Comparison of ENCODE assay signal across 24 cellular contexts in genomic region chr2:65754219-65754618, GRCh38.
A peak's percentile ranks its signal among the peaks of the same experiment; 100 is the strongest.
DNase-seq lines count a peak whose midpoint lies in the region; ATAC-seq and TF ChIP-seq lines count a peak whose summit lies in the region.
"Had no signal": no experiment of that assay in that cellular context is flagged by ENCODE, and none has a peak within 500 bp of the region (broad histone marks: within the 10 kb centered on the region; RNA-seq: fewer than 3 reads in every experiment).

No MANE protein-coding gene starts in this region.

- no peaks in the 10 kb centered on the region for H3K4me1 ChIP-seq in mammary epithelial cell (ENCODE audit: insufficient read depth, low read length)
- H3K4me1 ChIP-seq: ascending aorta, colonic mucosa, esophagus squamous epithelium, upper lobe of right lung had no signal

- BruUV-seq in mammary epithelial cell (replicated peaks; lab: Mats Ljungman, UMichigan) = no TSS peak

- H3K4me2 ChIP-seq in mammary epithelial cell (ENCODE audit: insufficient read depth, low read depth, low read length) = no peak overlapping the region
- H3K4me2 ChIP-seq: GM23338 had no signal

- no peak for TF ChIP-seq CTCF in mammary epithelial cell (conservative IDR thresholded peaks at IDR 0.05 in 1 of 2, IDR thresholded peaks at IDR 0.05 in 1 of 2; ENCODE audit: extremely low read depth in 1 of 2, insufficient read depth in 1 of 2, low read depth in 1 of 2, low read length in 2 of 2)

- no peak overlapping the region for H3K9ac ChIP-seq in mammary epithelial cell (ENCODE audit: insufficient read depth, low read length)

- no peak overlapping the region for H2AFZ ChIP-seq in mammary epithelial cell (ENCODE audit: low read depth, low read length)
- H2AFZ ChIP-seq: GM23338 had no signal

- H3K27me3 ChIP-seq in mammary epithelial cell (ENCODE audit: insufficient read depth, low read length) = no peaks in the 10 kb centered on the region
- H3K27me3 ChIP-seq: ascending aorta, colonic mucosa, esophagus squamous epithelium, upper lobe of right lung had no signal

- dilution Hi-C loops in mammary epithelial cell (cut with HindIII; ENCODE audit: low sequenced_read_pairs) = no loop called here

- CTCF ChIA-PET in mammary epithelial cell (lab: Charles Lee; ENCODE audit: low non-redundant PET) = no interaction called here

- 18% methylated on average over 1 of the region's 1 CpG for WGBS in mammary epithelial cell (ENCODE audit: low coverage, missing lambda C conversion rate)

- H3K27ac ChIP-seq in mammary epithelial cell (ENCODE audit: insufficient read depth, low read depth, low read length) = no peak overlapping the region
- H3K27ac ChIP-seq: ascending aorta, colonic mucosa, esophagus squamous epithelium, skin epidermis, upper lobe of right lung had no signal

- H3K9me3 ChIP-seq in mammary epithelial cell (replicated peaks; ENCODE audit: insufficient read depth, low read length) = no peaks in the 10 kb centered on the region
- H3K9me3 ChIP-seq: colonic mucosa, upper lobe of right lung had no signal

- H3K79me2 ChIP-seq in mammary epithelial cell (ENCODE audit: insufficient read depth, low read length) = no peaks in the 10 kb centered on the region

- H3K36me3 ChIP-seq in mammary epithelial cell (ENCODE audit: insufficient read depth, low read length) = no peaks in the 10 kb centered on the region
- H3K36me3 ChIP-seq: ascending aorta, colonic mucosa, esophagus squamous epithelium, upper lobe of right lung had no signal

- ATAC-seq in Right ventricle myocardium superior (ENCODE audit: poor library complexity) = peak; percentile 71
- ATAC-seq: activated CD4-positive, CD25-positive, alpha-beta regulatory T cell treated with anti-CD3 and anti-CD28 coated beads, Interleukin-2, amount 50 U/mL, for 24 hours; activated naive CD4-positive, alpha-beta T cell treated with anti-CD3 and anti-CD28 coated beads, Interleukin-2, amount 50 U/mL, for 72 hours; activated T-helper 17 cell treated with anti-CD3 and anti-CD28 coated beads, Interleukin-2, amount 50 U/mL, for 72 hours; GM23338; K562; upper lobe of right lung had no signal

- H3K4me3 ChIP-seq in mammary epithelial cell (replicated peaks in 1 of 3; ENCODE audit: insufficient read depth in 1 of 3, low read depth in 2 of 3, low read length in 3 of 3) = no peak overlapping the region
- H3K4me3 ChIP-seq: ascending aorta, colonic mucosa, esophagus squamous epithelium, GM23338, K562, skin epidermis, upper lobe of right lung had no signal

- intact Hi-C loops in Right ventricle myocardium superior (cut with DNase I) (no loop called here), cardiac septum (cut with DNase I) (no loop called here), mammary epithelial cell (cut with micrococcal nuclease) (no loop called here)

- H4K20me1 ChIP-seq in mammary epithelial cell (ENCODE audit: insufficient read depth, low read length) = no peaks in the 10 kb centered on the region

- in situ Hi-C loops in mammary epithelial cell (cut with MboI; ENCODE audit: low sequenced_read_pairs in 2 of 2) = no loop called here

- DNase-seq in Right ventricle myocardium superior = no peak
- DNase-seq in cardiac septum (ENCODE audit: low spot score) = no peak
- peak; percentile 18 for DNase-seq in mammary epithelial cell
- DNase-seq in foreskin melanocyte = peak; percentile 16
- DNase-seq in HK-2 (ENCODE audit: unreplicated experiment) = no peak
- no peak for DNase-seq in stimulated activated CD4-positive, alpha-beta T cell treated with anti-CD3 and anti-CD28 coated beads, Interleukin-4, amount 100 ng/mL, for 4 hours
- DNase-seq in DMS79 treated with DMSO at 0.1 percent for 48 hours (lab: John Stamatoyannopoulos, UW) = no peak
- DNase-seq in SHP77 (lab: John Stamatoyannopoulos, UW) = no peak
- DNase-seq: activated CD4-positive, alpha-beta memory T cell treated with anti-CD3 and anti-CD28 coated beads for 36 hours; activated CD8-positive, alpha-beta memory T cell treated with anti-CD3 and anti-CD28 coated beads, Interleukin-2, amount 50 U/mL, for 48 hours; colonic mucosa; DMS79; effector memory CD4-positive, alpha-beta T cell; esophagus squamous epithelium; NCI-H2171; NCI-H69; upper lobe of right lung had no signal

Comparison
In these comparisons a context has a peak if more than half of its experiments do, and no peak if none do; other contexts are left out.
1. DNase-seq: peak in mammary epithelial cell (single experiment) and foreskin melanocyte (single experiment); none in Right ventricle myocardium superior (single experiment), cardiac septum (single experiment), HK-2 (single experiment), stimulated activated CD4-positive, alpha-beta T cell treated with anti-CD3 and anti-CD28 coated beads, Interleukin-4, amount 100 ng/mL, for 4 hours (0 of 2), DMS79 treated with DMSO at 0.1 percent for 48 hours (single experiment) and SHP77 (0 of 2).